In genomic region chr18:74476154-74476553, GRCh38 we compare ENCODE assay signal across 9 cellular contexts. TPM values are rescaled to one million over a fixed set of nuclear protein-coding genes. Genes with fewer than 3 reads are reported as not detected.
DNase-seq lines count a peak whose midpoint lies in the region; FAIRE-seq and TF ChIP-seq lines count a peak whose summit lies in the region.
"Had no signal": no experiment of that assay in that cellular context is flagged by ENCODE, and none has a peak within 500 bp of the region (broad histone marks: within the 10 kb centered on the region; RNA-seq: fewer than 3 reads in every experiment).

No MANE protein-coding gene starts in this region.

- H3K4me3 Mint-ChIP-seq in Calu3 (ENCODE audit: low read depth, unreplicated experiment), result no peak overlapping the region
- no peak overlapping the region for H3K4me3 Mint-ChIP-seq in nephron
- H3K4me3 Mint-ChIP-seq: T-helper 1 cell treated with Interleukin-12 subunit alpha and Interleukin-12 subunit beta and Interleukin-4 antibody, amounts not matched to agents 30 μg/mL and 1 μg/mL, for 36 hours had no signal

- no peaks in the 10 kb centered on the region for H3K27me3 Mint-ChIP-seq in Calu3 (ENCODE audit: unreplicated experiment)
- H3K27me3 Mint-ChIP-seq in nephron (ENCODE audit: low read depth), result peaks cover 11% of the 10 kb centered on the region

- H3K9me2 ChIP-seq in Karpas-422 (replicated peaks; ENCODE audit: insufficient read depth, low read length), result no peaks in the 10 kb centered on the region

- H3K9me3 ChIP-seq in Karpas-422 (ENCODE audit: low read length), result no peaks in the 10 kb centered on the region

- no peaks in the 10 kb centered on the region for H3K9me3 Mint-ChIP-seq in Calu3 (ENCODE audit: low read depth, unreplicated experiment)
- H3K9me3 Mint-ChIP-seq in nephron, result no peaks in the 10 kb centered on the region
- H3K9me3 Mint-ChIP-seq: T-helper 1 cell treated with Interleukin-12 subunit alpha and Interleukin-12 subunit beta and Interleukin-4 antibody, amounts not matched to agents 30 μg/mL and 1 μg/mL, for 36 hours had no signal

- TF ChIP-seq POLR2A in H54 (IDR thresholded peaks at IDR 0.05; ENCODE audit: low read depth, low read length), result no peak

- intact Hi-C loops in Calu3 (cut with micrococcal nuclease; ENCODE audit: unreplicated experiment), result no loop called here

- H3K27me3 ChIP-seq in Karpas-422 (ENCODE audit: low read length), result no peaks in the 10 kb centered on the region

- no peak overlapping the region for H2AFZ ChIP-seq in Karpas-422 (ENCODE audit: low read length)

- H4K20me1 ChIP-seq in Karpas-422 (ENCODE audit: insufficient read depth, low read depth, low read length), result no peaks in the 10 kb centered on the region

- BruUV-seq in Calu3 (replicated peaks; lab: Mats Ljungman, UMichigan), result no TSS peak

- H3K9ac ChIP-seq in Karpas-422 (ENCODE audit: low read length), result no peak overlapping the region

- H3K27ac ChIP-seq in Karpas-422 (ENCODE audit: low read length), result no peak overlapping the region

- no peaks in the 10 kb centered on the region for H3K36me3 ChIP-seq in Karpas-422 (ENCODE audit: insufficient read depth, low read length)

- no peak for DNase-seq in Calu3
- peak; percentile 70 for DNase-seq in Karpas-422
- DNase-seq in choroid plexus epithelial cell (ENCODE audit: low read depth), result peak; percentile 39
- DNase-seq in H54 (ENCODE audit: insufficient read length, low spot score), result no peak
- DNase-seq in urothelium cell line (ENCODE audit: low spot score), result no peak
- no peak for DNase-seq in NCI-H1436 (lab: John Stamatoyannopoulos, UW)
- no peak for DNase-seq in activated naive CD4-positive, alpha-beta T cell (lab: John Stamatoyannopoulos, UW)

- FAIRE-seq in H54 (lab: Jason Lieb, UNC) (no peak), urothelium cell line (lab: Jason Lieb, UNC) (no peak)

- no peaks in the 10 kb centered on the region for H3K79me2 ChIP-seq in Karpas-422 (ENCODE audit: low read length)

- TF ChIP-seq CTCF in Calu3 (IDR thresholded peaks at IDR 0.05; ENCODE audit: unreplicated experiment), result peak; percentile 42
- peak; percentile 83 for TF ChIP-seq CTCF in choroid plexus epithelial cell (conservative IDR thresholded peaks at IDR 0.05; ENCODE audit: low read depth, low read length)
- peak; percentile 78 to 86 (median 81) for TF ChIP-seq CTCF in nephron (IDR thresholded peaks at IDR 0.05; ENCODE audit: unreplicated experiment in 3 of 3)

- H3K4me1 ChIP-seq in Karpas-422 (ENCODE audit: low read length), result no peaks in the 10 kb centered on the region

- no peak overlapping the region for H3K4me2 ChIP-seq in Karpas-422 (ENCODE audit: low read depth, low read length, poor library complexity, severe bottlenecking)

- H3K4me3 ChIP-seq in Karpas-422 (ENCODE audit: low read length) (no peak overlapping the region), choroid plexus epithelial cell (ENCODE audit: low read depth, low read length) (no peak overlapping the region)

- H3K36me3 Mint-ChIP-seq in Calu3 (ENCODE audit: insufficient read depth, unreplicated experiment), result no peaks in the 10 kb centered on the region
- H3K36me3 Mint-ChIP-seq in nephron (ENCODE audit: low read depth), result no peaks in the 10 kb centered on the region

- CTCF ChIA-PET in Calu3 (lab: Charles Lee), result no interaction called here

- H3K27ac Mint-ChIP-seq in Calu3 (ENCODE audit: unreplicated experiment) (no peak overlapping the region), nephron (no peak overlapping the region)
- H3K27ac Mint-ChIP-seq: T-helper 1 cell treated with Interleukin-12 subunit alpha and Interleukin-12 subunit beta and Interleukin-4 antibody, amounts not matched to agents 30 μg/mL and 1 μg/mL, for 36 hours had no signal

- H3K4me1 Mint-ChIP-seq in Calu3 (ENCODE audit: low read depth, unreplicated experiment) (no peaks in the 10 kb centered on the region), nephron (no peaks in the 10 kb centered on the region)

RNA-seq across cellular contexts. Expression of gene DIPK1C, which starts 19.0 kb away (rescaled TPM):
- not detected in 2 replicates for total RNA-seq in Calu3 (2022)
- total RNA-seq in Karpas-422 (2014; rRNA removed; shearing (Covaris generic); ENCODE audit: low replicate concordance), result not detected in 2 replicates

RNA-seq across cellular contexts. Expression of gene CNDP2, which starts 20.0 kb away (rescaled TPM):
- total RNA-seq in Calu3 (2022), result 279 and 312 TPM in 2 replicates
- 137 and 167 TPM in 2 replicates for total RNA-seq in Karpas-422 (2014; rRNA removed; shearing (Covaris generic); ENCODE audit: low replicate concordance)

RNA-seq across cellular contexts. Expression of gene CNDP1, which starts 58.1 kb away (rescaled TPM):
- not detected in 2 replicates for total RNA-seq in Calu3 (2022)
- total RNA-seq in Karpas-422 (2014; rRNA removed; shearing (Covaris generic); ENCODE audit: low replicate concordance), result 0.11 TPM in 1 of 2 replicates, not detected in the other

Comparison
In these comparisons a context has a peak if more than half of its experiments do, and no peak if none do; other contexts are left out.
1. DNase-seq: peak in Karpas-422 (single experiment) and choroid plexus epithelial cell (single experiment); none in Calu3 (single experiment), H54 (single experiment), urothelium cell line (single experiment), NCI-H1436 (single experiment) and activated naive CD4-positive, alpha-beta T cell (0 of 4).
2. Peak in every context shown above with its lines, with median percentiles within 50 percentile points of each other: CTCF ChIP-seq.